In the genomic region with DNA sequence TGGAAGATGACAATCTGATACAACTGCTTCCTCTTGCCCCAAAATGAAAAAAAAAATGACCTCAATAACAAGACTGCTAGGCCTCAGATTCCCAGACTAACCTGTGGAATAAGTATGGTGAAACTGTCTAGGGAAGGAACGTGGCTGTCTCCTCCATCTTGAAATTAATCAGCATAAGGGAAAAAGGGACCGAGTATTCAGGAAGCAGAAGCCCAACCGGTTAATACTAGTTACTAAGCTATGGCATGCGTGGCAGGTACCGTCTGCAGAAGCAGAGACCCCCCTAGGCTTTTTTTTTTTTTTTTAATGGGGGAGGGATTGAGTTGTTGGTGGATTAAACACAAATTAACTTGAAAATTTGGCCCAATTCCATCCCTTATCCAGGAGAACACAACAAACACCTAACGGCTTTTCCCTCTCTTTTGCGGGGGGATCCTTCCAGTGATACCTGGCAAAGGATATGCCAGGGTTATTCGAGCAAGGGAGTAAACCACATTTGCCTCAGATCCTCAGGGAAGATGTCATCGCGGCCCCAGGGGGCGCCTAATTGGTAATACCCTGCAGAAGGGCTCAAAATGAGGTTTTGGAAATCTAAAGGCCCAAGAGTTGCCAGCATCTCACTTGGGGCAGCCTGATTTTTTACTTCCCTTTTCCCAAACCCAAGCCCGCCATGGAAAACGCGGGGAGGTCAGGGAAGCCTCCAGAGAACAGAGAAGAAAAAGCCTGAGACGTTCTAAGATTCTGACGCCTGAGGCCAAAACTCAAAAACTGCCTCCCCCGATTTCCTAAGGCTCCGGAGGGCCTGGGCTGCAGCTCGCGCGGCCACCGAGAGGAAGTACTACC, we compare ENCODE assay signal across 8 cellular contexts. TPM values are rescaled to one million over a fixed set of nuclear protein-coding genes. Genes with fewer than 3 reads are reported as not detected.
A peak's percentile ranks its signal among the peaks of the same experiment; 100 is the strongest.
DNase-seq lines count a peak whose midpoint lies in the region; ATAC-seq and TF ChIP-seq lines count a peak whose summit lies in the region.

No MANE protein-coding gene starts in this region.

- H3K27me3 ChIP-seq in HAP-1 (ENCODE audit: low read depth) (no peaks in the 10 kb centered on the region), ascending aorta (no peaks in the 10 kb centered on the region), skeletal muscle satellite cell (ENCODE audit: control insufficient read depth, insufficient read depth, low read length) (no peaks in the 10 kb centered on the region)

- in situ Hi-C loops in HAP-1 (cut with MboI; ENCODE audit: low sequenced_read_pairs) = no loop called here

- H3K36me3 ChIP-seq in HAP-1 (replicated peaks) = peaks cover 36% of the 10 kb centered on the region
- peaks cover 0 to 4% of the 10 kb centered on the region in 2 donors for H3K36me3 ChIP-seq in ascending aorta
- H3K36me3 ChIP-seq in skeletal muscle satellite cell (ENCODE audit: insufficient read depth, low read length) = peaks cover 7% of the 10 kb centered on the region

- H3K4me3 ChIP-seq in HAP-1 (peak overlapping the region; percentile 99), ascending aorta (peak overlapping the region; percentile 66 to 79), iPS-18c (ENCODE audit: insufficient read depth, low read depth, low read length) (peak overlapping the region; percentile 80), skeletal muscle satellite cell (ENCODE audit: low read length) (peak overlapping the region; percentile 94)

- H3K9me3 ChIP-seq in HAP-1 (no peaks in the 10 kb centered on the region), ascending aorta (no peaks in the 10 kb centered on the region), iPS-18c (ENCODE audit: control insufficient read depth, insufficient read depth, low read length) (peaks cover 5% of the 10 kb centered on the region), skeletal muscle satellite cell (replicated peaks; ENCODE audit: low read length) (no peaks in the 10 kb centered on the region)

- ATAC-seq in GM21717 (IDR thresholded peaks at IDR 0.05; ENCODE audit: unreplicated experiment) (no peak), GM21825 (IDR thresholded peaks at IDR 0.05; ENCODE audit: unreplicated experiment) (no peak)

- H3K27ac ChIP-seq in ascending aorta = peak overlapping the region; percentile 98

- no peak for TF ChIP-seq CTCF in ascending aorta (IDR thresholded peaks at IDR 0.05)

- peak; percentile 14 for DNase-seq in CMK (ENCODE audit: low read depth)
- peak; percentile 47 to 80 for DNase-seq in HAP-1 (ENCODE audit: low spot score in 2 of 2)
- DNase-seq in NCI-H82 treated with DMSO at 0.1 percent for 48 hours (lab: John Stamatoyannopoulos, UW; ENCODE audit: unreplicated experiment) = peak; percentile 17
- no peak for DNase-seq in ascending aorta (ENCODE audit: low spot score in 2 of 2)

- H3K9ac ChIP-seq in skeletal muscle satellite cell (ENCODE audit: low read depth, low read length) = peak overlapping the region; percentile 100

- intact Hi-C loops in ascending aorta (cut with DNase I) = loop anchor here (1.0 to 10.0 kb wide), 6 partner anchors 76 to 981 kb away; a partner anchor contains a TSS

- H3K4me1 ChIP-seq in HAP-1 (peaks cover 3% of the 10 kb centered on the region), ascending aorta (no peaks in the 10 kb centered on the region), skeletal muscle satellite cell (ENCODE audit: control insufficient read depth, insufficient read depth, low read length) (no peaks in the 10 kb centered on the region)

- peak overlapping the region; percentile 74 for H3K4me2 ChIP-seq in skeletal muscle satellite cell (ENCODE audit: low read length)

RNA-seq across cellular contexts. Expression of a gene that starts 0.9 kb away (rescaled TPM):
- 11.9 TPM for total RNA-seq in ascending aorta
- 45.4 and 54.8 TPM in 2 replicates for total RNA-seq in skeletal muscle satellite cell (2012; rRNA removed)

Comparison
In these comparisons a context has a peak if more than half of its experiments do, and no peak if none do; other contexts are left out.
1. DNase-seq: peak in CMK (single experiment), HAP-1 (2 of 2) and NCI-H82 treated with DMSO at 0.1 percent for 48 hours (single experiment); none in ascending aorta (0 of 2).
2. Peak in every context shown above with its lines, with median percentiles within 50 percentile points of each other: H3K4me3 ChIP-seq.